ENCODE assay signal across 29 cellular contexts in genomic region chr6:146190581-146190980, GRCh38.
"Had no signal": no experiment of that assay in that cellular context is flagged by ENCODE, and none has a peak within 500 bp of the region (broad histone marks: within the 10 kb centered on the region; RNA-seq: fewer than 3 reads in every experiment).

No MANE protein-coding gene starts in this region.

- ATAC-seq: Panc1, Right ventricle myocardium inferior, SK-N-SH treated with all-trans-retinoic acid at 6 μM for 48 hours had no signal

- DNase-seq: Kasumi-1, KG1, MG63, NCI-H1048, NCI-H1092 treated with DMSO at 0.1 percent for 48 hours, NCI-H1105 treated with DMSO at 0.1 percent for 48 hours, NCI-H1417, NCI-H1436, NCI-H146, NCI-H1694, NCI-H187, NCI-H1930, NCI-H2029 treated with DMSO at 0.1 percent for 48 hours, NCI-H2081 treated with DMSO at 0.1 percent for 48 hours, NCI-H2107, NCI-H2171, NCI-H226, NCI-H446 treated with DMSO at 0.1 percent for 48 hours, NCI-H510A, NCI-H524 treated with DMSO at 0.1 percent for 48 hours, NCI-H526 treated with DMSO at 0.1 percent for 48 hours, NCI-H774, PC-9, SHP77, SIG-M5, SJCRH30 had no signal
